Comparison of ENCODE assay signal across 19 cellular contexts in genomic region chr11:118230088-118230487, GRCh38. TPM values are rescaled to one million over a fixed set of nuclear protein-coding genes. Genes with fewer than 3 reads are reported as not detected.
DNase-seq lines count a peak whose midpoint lies in the region; ATAC-seq, FAIRE-seq and TF ChIP-seq lines count a peak whose summit lies in the region.
"Had no signal": no experiment of that assay in that cellular context is flagged by ENCODE, and none has a peak within 500 bp of the region (broad histone marks: within the 10 kb centered on the region; RNA-seq: fewer than 3 reads in every experiment).

No MANE protein-coding gene starts in this region.

- TF ChIP-seq POLR2A in K562 (conservative IDR thresholded peaks at IDR 0.05) (no peak), spleen (IDR thresholded peaks at IDR 0.05) (no peak)

- no peaks in the 10 kb centered on the region for H3K9me3 ChIP-seq in K562 (replicated peaks; ENCODE audit: control insufficient read depth, insufficient read depth, low read depth, low read length)
- H3K9me3 ChIP-seq in spleen, result no peaks in the 10 kb centered on the region
- H3K9me3 ChIP-seq: thyroid gland had no signal

- H3K4me3 Mint-ChIP-seq in activated naive CD4-positive, alpha-beta T cell treated with anti-CD3 and anti-CD28 coated beads for 36 hours, result no peak overlapping the region
- H3K4me3 Mint-ChIP-seq in T-cell, result no peak overlapping the region
- H3K4me3 Mint-ChIP-seq: brain had no signal

- DNase-seq in activated naive CD4-positive, alpha-beta T cell treated with anti-CD3 and anti-CD28 coated beads for 36 hours, result peak; percentile 48
- no peak for DNase-seq in activated naive CD4-positive, alpha-beta T cell (lab: John Stamatoyannopoulos, UW)
- DNase-seq in T-cell (peak in 31 of 34 experiments; percentile 24 to 71 (median 55)), K562 (ENCODE audit: extremely low read depth in 1 of 4, low spot score in 3 of 4) (no peak), spleen (no peak)
- DNase-seq: activated CD4-positive, CD25-positive, alpha-beta regulatory T cell treated with anti-CD3 and anti-CD28 coated beads, Interleukin-2, amount 50 U/mL, for 72 hours; cortex of kidney; IMR-90; NCI-H2081 treated with DMSO at 0.1 percent for 48 hours; NCI-H524; SHP77; thyroid gland had no signal

- no peak overlapping the region for H3K9ac ChIP-seq in K562 (ENCODE audit: insufficient read depth in 1 of 2, low read depth in 2 of 2, low read length in 2 of 2)

- CTCF ChIA-PET in activated naive CD4-positive, alpha-beta T cell treated with anti-CD3 and anti-CD28 coated beads for 36 hours (lab: Charles Lee), result interaction anchor here (0.8 to 2.6 kb wide), 6 partner anchors 12 to 65 kb away, joined by 3 to 13 read pairs (median 4); no protein-coding TSS in a partner anchor
- CTCF ChIA-PET in T-cell (lab: Charles Lee) (interaction anchor here in 1 of 2 donors (1.7 kb wide), 1 partner anchor 32 kb away, joined by 4 read pairs; no protein-coding TSS in a partner anchor), K562 (lab: Yijun Ruan, JAX; ENCODE audit: low intra/inter-chr PET ratio) (no interaction called here)

- ATAC-seq in T-cell (replicated peaks in 1 of 4) (peak; percentile 30 to 59 (median 48)), K562 (no peak), HG02642 (IDR thresholded peaks at IDR 0.05; ENCODE audit: poor library complexity, unreplicated experiment) (no peak), HG02840 (IDR thresholded peaks at IDR 0.05; ENCODE audit: low FRiP score, unreplicated experiment) (no peak), GM18867 (IDR thresholded peaks at IDR 0.05; ENCODE audit: unreplicated experiment) (no peak)
- ATAC-seq: esophagus mucosa had no signal

- H3K4me1 Mint-ChIP-seq in activated naive CD4-positive, alpha-beta T cell treated with anti-CD3 and anti-CD28 coated beads for 36 hours (ENCODE audit: low read depth), result peaks cover 33% of the 10 kb centered on the region
- peaks cover 0 to 30% (median 7%) of the 10 kb centered on the region in 3 donors for H3K4me1 Mint-ChIP-seq in T-cell
- H3K4me1 Mint-ChIP-seq: brain had no signal

- peaks cover 6% of the 10 kb centered on the region for H3K9me3 Mint-ChIP-seq in activated naive CD4-positive, alpha-beta T cell treated with anti-CD3 and anti-CD28 coated beads for 36 hours
- H3K9me3 Mint-ChIP-seq in T-cell, result no peaks in the 10 kb centered on the region
- H3K9me3 Mint-ChIP-seq: brain had no signal

- TF ChIP-seq RAD21 in K562 (CRISPR knock-in tag; conservative IDR thresholded peaks at IDR 0.05 in 1 of 2, IDR thresholded peaks at IDR 0.05 in 1 of 2), result no peak

- H3K4me3 ChIP-seq in K562, result no peak overlapping the region
- H3K4me3 ChIP-seq in spleen, result peak overlapping the region in 1 of 8 donors; percentile 40
- H3K4me3 ChIP-seq: thyroid gland had no signal

- no peak for TF ChIP-seq CTCF in K562 (IDR thresholded peaks at IDR 0.05 in 2 of 3, conservative IDR thresholded peaks at IDR 0.05 in 1 of 3; ENCODE audit: insufficient read depth in 2 of 3, low read depth in 1 of 3, low read length in 3 of 3)
- TF ChIP-seq CTCF in spleen (IDR thresholded peaks at IDR 0.05 in 8 of 11, conservative IDR thresholded peaks at IDR 0.05 in 3 of 11), result no peak

- H4K20me1 ChIP-seq in K562 (replicated peaks; ENCODE audit: control insufficient read depth, insufficient read depth, low read length), result no peaks in the 10 kb centered on the region

- H2AFZ ChIP-seq in K562 (ENCODE audit: low read depth, low read length), result no peak overlapping the region

- BruUV-seq in K562 (replicated peaks; lab: Mats Ljungman, UMichigan), result no TSS peak

- no peak for FAIRE-seq in K562 (lab: Jason Lieb, UNC)
- FAIRE-seq: GM12892 had no signal

- no peak overlapping the region for H3K4me2 ChIP-seq in K562 (ENCODE audit: insufficient read depth, low read length)

- peak overlapping the region; percentile 89 for H3K27ac Mint-ChIP-seq in activated naive CD4-positive, alpha-beta T cell treated with anti-CD3 and anti-CD28 coated beads for 36 hours
- H3K27ac Mint-ChIP-seq in T-cell, result no peak overlapping the region
- H3K27ac Mint-ChIP-seq: brain had no signal

- in situ Hi-C loops in K562 (cut with MboI), result no loop called here

- intact Hi-C loops in activated naive CD4-positive, alpha-beta T cell treated with anti-CD3 and anti-CD28 coated beads for 36 hours (cut with micrococcal nuclease), result no loop called here
- intact Hi-C loops in K562 (cut with micrococcal nuclease), result no loop called here
- intact Hi-C loops in spleen (cut with DNase I; ENCODE audit: low total_unique reads), result no loop called here

- H3K9me1 ChIP-seq in K562 (ENCODE audit: control insufficient read depth, insufficient read depth, low read length), result no peaks in the 10 kb centered on the region

- WGBS in K562 (ENCODE audit: insufficient coverage, low coverage, missing lambda C conversion rate), result 16% methylated on average over 3 of the region's 3 CpGs
- WGBS in spleen, 5 donors, result 68 to 80% (median 76%) methylated on average over 3 of the region's 3 CpGs

- H3K36me3 ChIP-seq in K562 (ENCODE audit: control insufficient read depth, insufficient read depth, low read length) (no peaks in the 10 kb centered on the region), spleen (peaks cover 0 to 36% (median 16%) of the 10 kb centered on the region in 6 donors)

- no peaks in the 10 kb centered on the region for H3K4me1 ChIP-seq in K562 (replicated peaks in 1 of 2; ENCODE audit: control insufficient read depth in 2 of 2, insufficient read depth in 2 of 2, low read length in 2 of 2)
- H3K4me1 ChIP-seq in spleen, result peaks cover 33 to 83% (median 52%) of the 10 kb centered on the region in 6 donors
- H3K4me1 ChIP-seq: thyroid gland had no signal

- H3K27ac ChIP-seq in K562 (ENCODE audit: extremely low read depth, low read depth, low read length) (no peak overlapping the region), spleen (peak overlapping the region in 7 of 8 donors; percentile 71 to 90 (median 83))

- no peaks in the 10 kb centered on the region for H3K79me2 ChIP-seq in K562 (ENCODE audit: control insufficient read depth, insufficient read depth, low read length)

- POLR2A ChIA-PET in T-cell (lab: Charles Lee) (interaction anchor here in 1 of 2 donors (0.7 to 2.3 kb wide), 3 partner anchors 10 to 178 kb away, joined by 6 to 7 read pairs (median 6); partner anchors contain the start of gene MPZL3), K562 (lab: Yijun Ruan, JAX) (interaction anchor here (0.6 kb wide), 1 partner anchor 36 kb away, joined by 3 read pairs; no protein-coding TSS in a partner anchor)

- H3K36me3 Mint-ChIP-seq in activated naive CD4-positive, alpha-beta T cell treated with anti-CD3 and anti-CD28 coated beads for 36 hours (ENCODE audit: low read depth), result peaks cover 56% of the 10 kb centered on the region
- H3K36me3 Mint-ChIP-seq in T-cell, result peaks cover 46% of the 10 kb centered on the region
- H3K36me3 Mint-ChIP-seq: brain had no signal

- no peaks in the 10 kb centered on the region for H3K27me3 Mint-ChIP-seq in activated naive CD4-positive, alpha-beta T cell treated with anti-CD3 and anti-CD28 coated beads for 36 hours (ENCODE audit: low read depth)
- no peaks in the 10 kb centered on the region for H3K27me3 Mint-ChIP-seq in T-cell

- peaks cover 4 to 6% of the 10 kb centered on the region in 2 experiments; a peak in 1 of 5 replicates for H3K27me3 ChIP-seq in K562 (ENCODE audit: control insufficient read depth in 2 of 2, insufficient read depth in 2 of 2, low read length in 2 of 2)
- H3K27me3 ChIP-seq in spleen (replicated peaks in 1 of 7), result no peaks in the 10 kb centered on the region
- H3K27me3 ChIP-seq: thyroid gland had no signal

- no peak for TF ChIP-seq EP300 in K562 (IDR thresholded peaks at IDR 0.05; ENCODE audit: low read length)

RNA-seq across cellular contexts. Expression of gene JAML, which starts 5.3 kb away (rescaled TPM):
- 10 to 100 TPM; 67.5 to 71.4 TPM for total RNA-seq in activated naive CD4-positive, alpha-beta T cell treated with anti-CD3 and anti-CD28 coated beads for 36 hours
- total RNA-seq in T-cell (100 to 1,000 TPM in 2 of 5 donors, 10 to 100 TPM in 3; 60.8 to 165 (median 95.8) TPM), K562 (2014; rRNA removed) (0.05 and 0.08 TPM in 2 replicates), K562 (2014; rRNA removed; fragmentation: Illumina TruSeq; extraction: Trizol) (not detected in 2 replicates), K562 (2015; rRNA removed; fragmentation: Illumina TruSeq; extraction: Trizol) (0.19 TPM in 1 of 2 replicates, not detected in the other), K562 (2021) (0.22 and 0.47 TPM in 2 replicates), spleen (100 to 1,000 TPM in 2 of 7 donors, 10 to 100 TPM in 5; 45.5 to 180 (median 91.3) TPM)
- not detected in 2 replicates for total RNA-seq in K562 (2011; cell fraction: chromatin; rRNA removed; ENCODE audit: low replicate concordance)
- not detected in 2 replicates for total RNA-seq in K562 (2011; cell fraction: nucleolus; rRNA removed)
- total RNA-seq in K562 (2011; cell fraction: nucleoplasm; rRNA removed), result not detected in 2 replicates
- polyA plus RNA-seq in K562 (2011; rRNA removed) (0.08 TPM in 1 of 2 replicates, not detected in the other), K562 (2014; fragmentation: Illumina TruSeq; extraction: Trizol) (0.09 and 0.12 TPM in 2 replicates), K562 (2014; fragmentation: Nextera tagmentation; extraction: Ambion mirVana) (under 1 TPM in 1 of 2 experiments, not detected in 1; 0.27 TPM), K562 (2014; rRNA removed) (0.32 TPM in 1 of 2 replicates, not detected in the other), spleen (100 to 1,000 TPM in 1 of 3 donors, 10 to 100 TPM in 2; 18.2 to 154 (median 42.0) TPM)
- 0.12 TPM in 1 of 2 replicates, not detected in the other for polyA plus RNA-seq in K562 (2011; cell fraction: cytosol; rRNA removed)
- 0.09 and 0.35 TPM in 2 replicates for polyA plus RNA-seq in K562 (2011; cell fraction: nucleus; rRNA removed)
- polyA plus RNA-seq in K562 (2012), result 0.25 and 0.39 TPM in 2 replicates
- polyA minus RNA-seq in K562 (2011; rRNA and poly(A)+ RNA removed), result not detected in 2 replicates
- not detected in 2 replicates for polyA minus RNA-seq in K562 (2011; cell fraction: cytosol; rRNA and poly(A)+ RNA removed)
- polyA minus RNA-seq in K562 (2011; cell fraction: nucleus; rRNA and poly(A)+ RNA removed), result under 0.01 TPM in 1 of 2 replicates, not detected in the other
- total RNA-seq: glomerular endothelial cell, IMR-90 had no signal
- polyA plus RNA-seq: IMR-90 had no signal

RNA-seq across cellular contexts. Expression of gene MPZL3, which starts 22.1 kb away (rescaled TPM):
- total RNA-seq in activated naive CD4-positive, alpha-beta T cell treated with anti-CD3 and anti-CD28 coated beads for 36 hours, result 10 to 100 TPM; 29.3 to 30.5 TPM
- total RNA-seq in T-cell (10 to 100 TPM in 4 of 5 donors, 1 to 10 TPM in 1; 9.8 to 25.2 (median 16.5) TPM), K562 (2014; rRNA removed) (1.2 and 1.3 TPM in 2 replicates), K562 (2014; rRNA removed; fragmentation: Illumina TruSeq; extraction: Trizol) (2.5 and 2.9 TPM in 2 replicates), K562 (2015; rRNA removed; fragmentation: Illumina TruSeq; extraction: Trizol) (1.7 and 1.9 TPM in 2 replicates), K562 (2021) (1.8 and 2.1 TPM in 2 replicates), spleen (10 to 100 TPM in 3 of 7 donors, 1 to 10 TPM in 4; 4.3 to 12.9 (median 9.2) TPM)
- total RNA-seq in K562 (2011; cell fraction: chromatin; rRNA removed; ENCODE audit: low replicate concordance), result 0.74 and 1.2 TPM in 2 replicates
- 0.53 and 1.2 TPM in 2 replicates for total RNA-seq in K562 (2011; cell fraction: nucleolus; rRNA removed)
- 1.4 and 2.1 TPM in 2 replicates for total RNA-seq in K562 (2011; cell fraction: nucleoplasm; rRNA removed)
- polyA plus RNA-seq in K562 (2011; rRNA removed) (1.5 and 3.3 TPM in 2 replicates), K562 (2014; fragmentation: Illumina TruSeq; extraction: Trizol) (1.5 TPM in 2 replicates), K562 (2014; fragmentation: Nextera tagmentation; extraction: Ambion mirVana) (1 to 10 TPM; 1.6 to 2.9 TPM), K562 (2014; rRNA removed) (0.97 and 1.1 TPM in 2 replicates), spleen (1 to 10 TPM; 2.0 to 2.1 (median 2.1) TPM)
- polyA plus RNA-seq in K562 (2011; cell fraction: cytosol; rRNA removed), result 0.42 and 2.3 TPM in 2 replicates
- polyA plus RNA-seq in K562 (2011; cell fraction: nucleus; rRNA removed), result 0.58 and 1.9 TPM in 2 replicates
- polyA plus RNA-seq in K562 (2012), result 2.0 and 3.8 TPM in 2 replicates
- 3.3 and 8.2 TPM in 2 replicates for polyA minus RNA-seq in K562 (2011; rRNA and poly(A)+ RNA removed)
- 1.3 and 2.1 TPM in 2 replicates for polyA minus RNA-seq in K562 (2011; cell fraction: cytosol; rRNA and poly(A)+ RNA removed)
- 0.13 and 0.89 TPM in 2 replicates for polyA minus RNA-seq in K562 (2011; cell fraction: nucleus; rRNA and poly(A)+ RNA removed)

RNA-seq across cellular contexts. Expression of gene MPZL2, which starts 34.0 kb away (rescaled TPM):
- 10 to 100 TPM; 25.3 to 28.4 TPM for total RNA-seq in activated naive CD4-positive, alpha-beta T cell treated with anti-CD3 and anti-CD28 coated beads for 36 hours
- total RNA-seq in T-cell (1 to 10 TPM in 4 of 5 donors, under 1 TPM in 1; 0.85 to 5.6 (median 2.0) TPM), K562 (2014; rRNA removed) (0.08 TPM in 1 of 2 replicates, not detected in the other), K562 (2014; rRNA removed; fragmentation: Illumina TruSeq; extraction: Trizol) (0.16 TPM in 1 of 2 replicates, not detected in the other), K562 (2015; rRNA removed; fragmentation: Illumina TruSeq; extraction: Trizol) (0.18 and 0.19 TPM in 2 replicates), K562 (2021) (0.09 and 0.29 TPM in 2 replicates), spleen (10 to 100 TPM in 3 of 7 donors, 1 to 10 TPM in 4; 7.0 to 18.4 (median 9.8) TPM)
- total RNA-seq in K562 (2011; cell fraction: chromatin; rRNA removed; ENCODE audit: low replicate concordance), result not detected in 2 replicates
- total RNA-seq in K562 (2011; cell fraction: nucleolus; rRNA removed), result not detected in 2 replicates
- not detected in 2 replicates for total RNA-seq in K562 (2011; cell fraction: nucleoplasm; rRNA removed)
- polyA plus RNA-seq in K562 (2011; rRNA removed) (0.17 and 0.38 TPM in 2 replicates), K562 (2014; fragmentation: Illumina TruSeq; extraction: Trizol) (0.27 and 0.32 TPM in 2 replicates), K562 (2014; fragmentation: Nextera tagmentation; extraction: Ambion mirVana) (under 1 TPM; 0.14 to 0.28 TPM), K562 (2014; rRNA removed) (0.16 and 0.21 TPM in 2 replicates), spleen (1 to 10 TPM; 1.6 to 2.0 (median 1.8) TPM)
- polyA plus RNA-seq in K562 (2011; cell fraction: cytosol; rRNA removed), result 0.07 and 0.38 TPM in 2 replicates
- 0.50 and 0.69 TPM in 2 replicates for polyA plus RNA-seq in K562 (2011; cell fraction: nucleus; rRNA removed)
- polyA plus RNA-seq in K562 (2012), result 0.23 and 0.28 TPM in 2 replicates
- polyA minus RNA-seq in K562 (2011; rRNA and poly(A)+ RNA removed), result 0.07 and 0.60 TPM in 2 replicates
- polyA minus RNA-seq in K562 (2011; cell fraction: cytosol; rRNA and poly(A)+ RNA removed), result not detected in 2 replicates
- 0.56 TPM in 1 of 2 replicates, not detected in the other for polyA minus RNA-seq in K562 (2011; cell fraction: nucleus; rRNA and poly(A)+ RNA removed)
- total RNA-seq: IMR-90 had no signal
- polyA plus RNA-seq: IMR-90 had no signal

RNA-seq across cellular contexts. Expression of gene SCN2B, which starts 53.6 kb away (rescaled TPM):
- total RNA-seq in activated naive CD4-positive, alpha-beta T cell treated with anti-CD3 and anti-CD28 coated beads for 36 hours, result not detected
- total RNA-seq in T-cell, result under 1 TPM in 1 of 5 donors, not detected in 4; 0.06 TPM
- not detected in 2 replicates for total RNA-seq in K562 (2011; cell fraction: chromatin; rRNA removed; ENCODE audit: low replicate concordance)
- not detected in 2 replicates for total RNA-seq in K562 (2011; cell fraction: nucleolus; rRNA removed)
- not detected in 2 replicates for total RNA-seq in K562 (2011; cell fraction: nucleoplasm; rRNA removed)
- not detected in 2 replicates for total RNA-seq in K562 (2014; rRNA removed)
- not detected in 2 replicates for total RNA-seq in K562 (2014; rRNA removed; fragmentation: Illumina TruSeq; extraction: Trizol)
- total RNA-seq in K562 (2015; rRNA removed; fragmentation: Illumina TruSeq; extraction: Trizol), result not detected in 2 replicates
- total RNA-seq in K562 (2021), result not detected in 2 replicates
- polyA plus RNA-seq in K562 (2011; rRNA removed), result not detected in 2 replicates
- not detected in 2 replicates for polyA plus RNA-seq in K562 (2011; cell fraction: cytosol; rRNA removed)
- not detected in 2 replicates for polyA plus RNA-seq in K562 (2011; cell fraction: nucleus; rRNA removed)
- polyA plus RNA-seq in K562 (2012), result not detected in 2 replicates
- polyA plus RNA-seq in K562 (2014; fragmentation: Illumina TruSeq; extraction: Trizol), result not detected in 2 replicates
- polyA plus RNA-seq in K562 (2014; fragmentation: Nextera tagmentation; extraction: Ambion mirVana), result not detected
- polyA plus RNA-seq in K562 (2014; rRNA removed), result not detected in 2 replicates
- polyA minus RNA-seq in K562 (2011; rRNA and poly(A)+ RNA removed), result not detected in 2 replicates
- polyA minus RNA-seq in K562 (2011; cell fraction: cytosol; rRNA and poly(A)+ RNA removed), result not detected in 2 replicates
- polyA minus RNA-seq in K562 (2011; cell fraction: nucleus; rRNA and poly(A)+ RNA removed), result not detected in 2 replicates
- under 1 TPM in 3 of 7 donors, not detected in 4; 0.03 to 0.15 (median 0.14) TPM for total RNA-seq in spleen
- polyA plus RNA-seq in spleen, result under 1 TPM; 0.02 to 0.04 (median 0.03) TPM
- total RNA-seq: glomerular endothelial cell had no signal

Comparison
In these comparisons a context has a peak if more than half of its experiments do, and no peak if none do; other contexts are left out.
1. DNase-seq: peak in activated naive CD4-positive, alpha-beta T cell treated with anti-CD3 and anti-CD28 coated beads for 36 hours (single experiment) and T-cell (31 of 34); none in activated naive CD4-positive, alpha-beta T cell (0 of 4), K562 (0 of 4) and spleen (single experiment).
2. ATAC-seq: peak in T-cell (4 of 4); none in K562 (single experiment), HG02642 (single experiment), HG02840 (single experiment) and GM18867 (single experiment).
3. RNA of gene JAML, which starts 5.3 kb away (total RNA-seq): 60.8 to 165 TPM in T-cell, 45.5 to 180 TPM in spleen and 67.5 to 71.4 TPM in activated naive CD4-positive, alpha-beta T cell treated with anti-CD3 and anti-CD28 coated beads for 36 hours; 0.05 to 0.47 TPM in K562; every median in the first group is over 10 times any median in the second.